8 cellular contexts compared by ENCODE assay signal in genomic region chr11:66638177-66639065, GRCh38. TPM values are rescaled to one million over a fixed set of nuclear protein-coding genes. Genes with fewer than 3 reads are reported as not detected.
A peak's percentile ranks its signal among the peaks of the same experiment; 100 is the strongest.
DNase-seq lines count a peak whose midpoint lies in the region; ATAC-seq and TF ChIP-seq lines count a peak whose summit lies in the region.

Gene RBM4, plus strand, starts transcription at chr11:66638703. Its CDS starts 1,009 bp downstream, at chr11:66639712.

- CTCF ChIA-PET in AG04450 (lab: Charles Lee): interaction anchor here (0.8 to 1.4 kb wide), 3 partner anchors 19 to 46 kb away, joined by 3 to 5 read pairs (median 3); partner anchors contain the start of genes CCDC87 and CCS
- CTCF ChIA-PET in mammary epithelial cell (lab: Charles Lee; ENCODE audit: low non-redundant PET): no interaction called here

- TSS peak; percentile 47 for BruUV-seq in mammary epithelial cell (replicated peaks; lab: Mats Ljungman, UMichigan)

- WGBS in mammary epithelial cell (ENCODE audit: low coverage, missing lambda C conversion rate): under 1% methylated on average over 40 of the region's 63 CpGs

- H3K79me2 ChIP-seq in mammary epithelial cell (ENCODE audit: insufficient read depth, low read length): peaks cover 97% of the 10 kb centered on the region

- dilution Hi-C loops in mammary epithelial cell (cut with HindIII; ENCODE audit: low sequenced_read_pairs): no loop called here

- H3K4me2 ChIP-seq in mammary epithelial cell (ENCODE audit: insufficient read depth, low read depth, low read length): peak within 1 kb of the TSS; percentile 86

- peaks cover 82% of the 10 kb centered on the region for H3K36me3 ChIP-seq in WERI-Rb-1
- peaks cover 19% of the 10 kb centered on the region for H3K36me3 ChIP-seq in mammary epithelial cell (ENCODE audit: insufficient read depth, low read length)
- H3K36me3 ChIP-seq in iPS-20b (ENCODE audit: insufficient read depth, low read depth, low read length): peaks cover 68% of the 10 kb centered on the region

- H3K9me3 ChIP-seq in AG04450 (ENCODE audit: control insufficient read depth, insufficient read depth, low read length) (peaks cover 1% of the 10 kb centered on the region; the same call in 1 of the 2 replicates), WERI-Rb-1 (ENCODE audit: severe bottlenecking) (no peaks in the 10 kb centered on the region), mammary epithelial cell (replicated peaks; ENCODE audit: insufficient read depth, low read length) (no peaks in the 10 kb centered on the region), iPS-20b (ENCODE audit: insufficient read depth, low read depth, low read length) (no peaks in the 10 kb centered on the region)

- in situ Hi-C loops in mammary epithelial cell (cut with MboI; ENCODE audit: low sequenced_read_pairs in 2 of 2): no loop called here

- intact Hi-C loops in mammary epithelial cell (cut with micrococcal nuclease): loop anchor here (1.0 kb wide), 1 partner anchor 22 kb away; the partner anchor contains the start of gene RBM14

- DNase-seq in AG04450 (ENCODE audit: low read depth, low spot score): peak; percentile 100
- peak; percentile 100 for DNase-seq in NCI-H2227 (lab: John Stamatoyannopoulos, UW; ENCODE audit: unreplicated experiment)
- DNase-seq in WERI-Rb-1: peak; percentile 99
- DNase-seq in mammary epithelial cell: peak; percentile 100

- ATAC-seq in GM18873 (IDR thresholded peaks at IDR 0.05; ENCODE audit: low FRiP score, unreplicated experiment): peak; percentile 94
- ATAC-seq in HG03139 (IDR thresholded peaks at IDR 0.05; ENCODE audit: unreplicated experiment): peak; percentile 91

- peak within 1 kb of the TSS; percentile 98 for H3K4me3 ChIP-seq in AG04450 (ENCODE audit: low read depth, low read length)
- H3K4me3 ChIP-seq in WERI-Rb-1 (ENCODE audit: low read depth, low read length): peak within 1 kb of the TSS; percentile 99
- H3K4me3 ChIP-seq in mammary epithelial cell (replicated peaks in 1 of 3; ENCODE audit: insufficient read depth in 1 of 3, low read depth in 2 of 3, low read length in 3 of 3): peak within 1 kb of the TSS; percentile 87 to 90 (median 89)
- H3K4me3 ChIP-seq in iPS-20b (ENCODE audit: low read length): peak within 1 kb of the TSS; percentile 94
- peak within 1 kb of the TSS; percentile 60 to 83 (median 77) for H3K4me3 ChIP-seq in skin epidermis

- peak within 1 kb of the TSS; percentile 69 for H2AFZ ChIP-seq in mammary epithelial cell (ENCODE audit: low read depth, low read length)

- POLR2A ChIA-PET in AG04450 (lab: Yijun Ruan, JAX): interaction anchor here (0.7 to 3.0 kb wide), 16 partner anchors 9 to 468 kb away, joined by 3 to 61 read pairs (median 5); partner anchors contain the start of genes ACTN3, CTSF, DPP3 and RBM14

- TF ChIP-seq CTCF in AG04450 (IDR thresholded peaks at IDR 0.05; ENCODE audit: low read depth, low read length) (0 out of 2 replicates have a peak, but pooled peaks have one; percentile 21), WERI-Rb-1 (IDR thresholded peaks at IDR 0.05; ENCODE audit: low read depth, low read length) (no peak), mammary epithelial cell (conservative IDR thresholded peaks at IDR 0.05 in 1 of 2, IDR thresholded peaks at IDR 0.05 in 1 of 2; ENCODE audit: extremely low read depth in 1 of 2, insufficient read depth in 1 of 2, low read depth in 1 of 2, low read length in 2 of 2) (no peak)

- H3K27me3 ChIP-seq in AG04450 (ENCODE audit: control insufficient read depth, insufficient read depth, low read length) (no peaks in the 10 kb centered on the region), WERI-Rb-1 (ENCODE audit: insufficient read depth, low read depth, severe bottlenecking) (no peaks in the 10 kb centered on the region), mammary epithelial cell (ENCODE audit: insufficient read depth, low read length) (no peaks in the 10 kb centered on the region), iPS-20b (ENCODE audit: insufficient read depth, low read length) (no peaks in the 10 kb centered on the region)

- H3K9ac ChIP-seq in mammary epithelial cell (ENCODE audit: insufficient read depth, low read length) (peak within 1 kb of the TSS; percentile 94), iPS-20b (ENCODE audit: low read depth, low read length) (peak within 1 kb of the TSS; percentile 98)

- peak within 1 kb of the TSS; percentile 88 for H3K27ac ChIP-seq in AG04450 (ENCODE audit: low read depth, low read length)
- H3K27ac ChIP-seq in WERI-Rb-1: peak within 1 kb of the TSS; percentile 95
- peak within 1 kb of the TSS; percentile 87 for H3K27ac ChIP-seq in mammary epithelial cell (ENCODE audit: insufficient read depth, low read depth, low read length)
- peak within 1 kb of the TSS; percentile 91 for H3K27ac ChIP-seq in iPS-20b (ENCODE audit: low read length)
- H3K27ac ChIP-seq in skin epidermis: peak within 1 kb of the TSS in 20 of 21 experiments; percentile 46 to 96 (median 90)

- H3K4me1 ChIP-seq in mammary epithelial cell (ENCODE audit: insufficient read depth, low read length) (peaks cover 53% of the 10 kb centered on the region), iPS-20b (ENCODE audit: insufficient read depth, low read length) (peaks cover 30% of the 10 kb centered on the region; the same call in 1 of the 2 replicates)

- H4K20me1 ChIP-seq in mammary epithelial cell (ENCODE audit: insufficient read depth, low read length): peaks cover 29% of the 10 kb centered on the region

RNA-seq across cellular contexts. Expression of gene RBM4, which starts in this region (rescaled TPM):
- 234 and 272 TPM in 2 replicates for polyA plus RNA-seq in AG04450 (2011; rRNA removed)
- polyA minus RNA-seq in AG04450 (2011; rRNA and poly(A)+ RNA removed): 167 and 183 TPM in 2 replicates
- 100 to 1,000 TPM in 1 of 2 donors, 10 to 100 TPM in 1; 65.2 to 117 TPM for total RNA-seq in mammary epithelial cell
- polyA plus RNA-seq in mammary epithelial cell: 181 TPM
- polyA minus RNA-seq in mammary epithelial cell: 133 TPM

Comparison
In these comparisons a context has a peak if more than half of its experiments do, and no peak if none do; other contexts are left out.
1. Peak in every context shown above with its lines: DNase-seq, ATAC-seq, H3K4me3 ChIP-seq and H3K27ac ChIP-seq.